10 cellular contexts compared by ENCODE assay signal in genomic region chr16:81486555-81487061, GRCh38. TPM values are rescaled to one million over a fixed set of nuclear protein-coding genes. Genes with fewer than 3 reads are reported as not detected.
DNase-seq lines count a peak whose midpoint lies in the region; ATAC-seq and TF ChIP-seq lines count a peak whose summit lies in the region.
"Had no signal": no experiment of that assay in that cellular context is flagged by ENCODE, and none has a peak within 500 bp of the region (broad histone marks: within the 10 kb centered on the region; RNA-seq: fewer than 3 reads in every experiment).

No MANE protein-coding gene starts in this region.

- DNase-seq in Peyer's patch (no peak), fibroblast of mammary gland (ENCODE audit: low read depth) (peak; percentile 90), neuronal stem cell (ENCODE audit: low spot score) (no peak), upper lobe of right lung (no peak), NCI-H128 (lab: John Stamatoyannopoulos, UW; ENCODE audit: unreplicated experiment) (no peak)
- DNase-seq: activated CD4-positive, alpha-beta T cell treated with anti-CD3 and anti-CD28 coated beads, Interleukin-2, amount 50 U/mL, for 1 hour; effector CD4-positive, alpha-beta T cell; OCI-M1 had no signal

- peaks cover 21% of the 10 kb centered on the region for H3K79me1 ChIP-seq in neuronal stem cell (ENCODE audit: low read depth, low read length)

- H3K27me3 ChIP-seq in Peyer's patch (no peaks in the 10 kb centered on the region), neuronal stem cell (ENCODE audit: control insufficient read depth in 3 of 3, insufficient read depth in 3 of 3, low read depth in 1 of 3, low read length in 3 of 3) (no peaks in the 10 kb centered on the region), upper lobe of right lung (no peaks in the 10 kb centered on the region)

- H2AK5ac ChIP-seq in neuronal stem cell (ENCODE audit: low read depth, low read length) = no peak overlapping the region

- H3K36me3 ChIP-seq in Peyer's patch (peaks cover 0 to 6% (median 0%) of the 10 kb centered on the region in 3 donors), neuronal stem cell (replicated peaks in 1 of 2; ENCODE audit: control insufficient read depth in 2 of 2, insufficient read depth in 2 of 2, low read length in 2 of 2) (peaks cover 0 to 2% of the 10 kb centered on the region in 2 donors), upper lobe of right lung (no peaks in the 10 kb centered on the region)

- no peak overlapping the region for H3K4me2 ChIP-seq in neuronal stem cell (ENCODE audit: insufficient read depth, low read length, poor library complexity, severe bottlenecking)

- H4K91ac ChIP-seq in neuronal stem cell (ENCODE audit: low read depth, low read length, poor library complexity) = no peak overlapping the region

- ATAC-seq in upper lobe of right lung (peak; percentile 45), HG02571 (IDR thresholded peaks at IDR 0.05; ENCODE audit: unreplicated experiment) (no peak), GM19467 (IDR thresholded peaks at IDR 0.05; ENCODE audit: unreplicated experiment) (no peak)

- H2AFZ ChIP-seq in neuronal stem cell (ENCODE audit: low read length) = no peak overlapping the region

- H3K18ac ChIP-seq in neuronal stem cell (ENCODE audit: low read length) = peak overlapping the region; percentile 46

- H3K4me1 ChIP-seq in Peyer's patch (peaks cover 3 to 72% (median 17%) of the 10 kb centered on the region in 4 donors), neuronal stem cell (ENCODE audit: control insufficient read depth in 2 of 2, insufficient read depth in 1 of 2, low read depth in 1 of 2, low read length in 2 of 2) (peaks cover 2 to 13% of the 10 kb centered on the region in 2 donors), upper lobe of right lung (peaks cover 90% of the 10 kb centered on the region)

- H3K27ac ChIP-seq in Peyer's patch = peak overlapping the region in 3 of 4 donors; percentile 43 to 48 (median 43)
- no peak overlapping the region for H3K27ac ChIP-seq in neuronal stem cell (replicated peaks; ENCODE audit: low read length)
- H3K27ac ChIP-seq in upper lobe of right lung = no peak overlapping the region

- H3K4me3 ChIP-seq in Peyer's patch (no peak overlapping the region), fibroblast of mammary gland (ENCODE audit: control insufficient read depth, low read depth, low read length) (no peak overlapping the region), neuronal stem cell (ENCODE audit: low read length in 2 of 2) (no peak overlapping the region), upper lobe of right lung (no peak overlapping the region)

- H3K9ac ChIP-seq in neuronal stem cell (ENCODE audit: low read depth, low read length, poor library complexity) = peak overlapping the region; percentile 24

- no peak for TF ChIP-seq POLR2A in Peyer's patch (IDR thresholded peaks at IDR 0.05)

- H2BK12ac ChIP-seq in neuronal stem cell (ENCODE audit: low read length) = no peak overlapping the region

- TF ChIP-seq CTCF in Peyer's patch (IDR thresholded peaks at IDR 0.05) (no peak), fibroblast of mammary gland (conservative IDR thresholded peaks at IDR 0.05; ENCODE audit: control insufficient read depth, insufficient read depth, low read depth, low read length) (no peak), upper lobe of right lung (IDR thresholded peaks at IDR 0.05) (no peak)

- H3K23ac ChIP-seq in neuronal stem cell (ENCODE audit: low read depth, low read length, poor library complexity) = no peak overlapping the region

- H4K8ac ChIP-seq in neuronal stem cell (ENCODE audit: low read depth, low read length) = no peak overlapping the region

- no peak overlapping the region for H2BK15ac ChIP-seq in neuronal stem cell (ENCODE audit: low read length)

- intact Hi-C loops in upper lobe of right lung (cut with DNase I) = no loop called here

- H3K4ac ChIP-seq in neuronal stem cell (ENCODE audit: low read length) = no peak overlapping the region

- no peak overlapping the region for H2BK120ac ChIP-seq in neuronal stem cell (ENCODE audit: low read depth, low read length)

- H3K14ac ChIP-seq in neuronal stem cell (ENCODE audit: low read length) = no peak overlapping the region

- WGBS in neuronal stem cell (ENCODE audit: extremely low coverage in 2 of 2, insufficient read length in 2 of 2, insufficient replicate concordance in 1 of 2), 2 donors = no CpG with 5 or more reads among the region's 22 CpGs

- no peaks in the 10 kb centered on the region for H3K9me3 ChIP-seq in Peyer's patch
- no peaks in the 10 kb centered on the region for H3K9me3 ChIP-seq in neuronal stem cell (replicated peaks in 1 of 2; ENCODE audit: control insufficient read depth in 2 of 2, insufficient read depth in 1 of 2, low read depth in 1 of 2, low read length in 2 of 2)
- no peaks in the 10 kb centered on the region for H3K9me3 ChIP-seq in upper lobe of right lung

- H2BK5ac ChIP-seq in neuronal stem cell (ENCODE audit: low read length) = no peak overlapping the region

RNA-seq across cellular contexts. Expression of gene CMIP, which starts 42.0 kb away (rescaled TPM):
- 100 to 1,000 TPM in 1 of 4 donors, 10 to 100 TPM in 3; 44.6 to 152 (median 76.5) TPM for total RNA-seq in Peyer's patch
- polyA plus RNA-seq in neuronal stem cell (2013, experiment 1 of 2) = 29.4 TPM
- polyA plus RNA-seq in neuronal stem cell (2013, experiment 2 of 2) = 31.2 TPM
- total RNA-seq in upper lobe of right lung = 73.8 TPM

Comparison
In these comparisons a context has a peak if more than half of its experiments do, and no peak if none do; other contexts are left out.
1. H3K27ac ChIP-seq: peak in Peyer's patch (3 of 4); none in neuronal stem cell (single experiment) and upper lobe of right lung (single experiment).